Comparison of ENCODE assay signal across 11 cellular contexts in genomic region chr9:34990908-34991832, GRCh38. TPM values are rescaled to one million over a fixed set of nuclear protein-coding genes. Genes with fewer than 3 reads are reported as not detected.
DNase-seq lines count a peak whose midpoint lies in the region; ATAC-seq, FAIRE-seq and TF ChIP-seq lines count a peak whose summit lies in the region.
"Had no signal": no experiment of that assay in that cellular context is flagged by ENCODE, and none has a peak within 500 bp of the region (broad histone marks: within the 10 kb centered on the region; RNA-seq: fewer than 3 reads in every experiment).

No MANE protein-coding gene starts in this region.

- H3K4me1 ChIP-seq in cardiac muscle cell (ENCODE audit: low read depth): peaks cover 51% of the 10 kb centered on the region
- peaks cover 61% of the 10 kb centered on the region for H3K4me1 ChIP-seq in muscle layer of colon (ENCODE audit: insufficient read depth, low read length)
- H3K4me1 ChIP-seq in urinary bladder (ENCODE audit: insufficient read depth): no peaks in the 10 kb centered on the region

- no peak for DNase-seq in cardiac muscle cell (ENCODE audit: low read depth in 1 of 2, low spot score in 1 of 2)
- no peak for DNase-seq in left cardiac atrium
- no peak for DNase-seq in bronchial epithelial cell (ENCODE audit: low read depth)
- no peak for DNase-seq in DMS114 treated with DMSO at 0.1 percent for 48 hours (lab: John Stamatoyannopoulos, UW; ENCODE audit: unreplicated experiment)
- no peak for DNase-seq in NCI-H2081 (lab: John Stamatoyannopoulos, UW)
- DNase-seq: NCI-H1048 had no signal

- H3K36me3 ChIP-seq in cardiac muscle cell (no peaks in the 10 kb centered on the region), bronchial epithelial cell (ENCODE audit: control insufficient read depth, insufficient read depth, low read length) (no peaks in the 10 kb centered on the region), muscle layer of colon (ENCODE audit: insufficient read depth, low read length) (peaks cover 11% of the 10 kb centered on the region), urinary bladder (ENCODE audit: insufficient read depth) (no peaks in the 10 kb centered on the region)

- H3K27ac ChIP-seq in cardiac muscle cell: peak overlapping the region; percentile 98
- peak overlapping the region; percentile 88 for H3K27ac ChIP-seq in muscle layer of colon (ENCODE audit: low read depth, low read length)
- peak overlapping the region; percentile 44 for H3K27ac ChIP-seq in urinary bladder (ENCODE audit: low read depth)

- H3K27me3 ChIP-seq in cardiac muscle cell (no peaks in the 10 kb centered on the region), bronchial epithelial cell (ENCODE audit: control insufficient read depth, insufficient read depth, low read length) (no peaks in the 10 kb centered on the region), muscle layer of colon (ENCODE audit: control insufficient read depth in 1 of 2, insufficient read depth in 2 of 2, low read length in 2 of 2) (no peaks in the 10 kb centered on the region)

- FAIRE-seq in bronchial epithelial cell (lab: Jason Lieb, UNC): no peak
- FAIRE-seq: D721Med had no signal

- H3K4me3 ChIP-seq in cardiac muscle cell: peak overlapping the region; percentile 82
- H3K4me3 ChIP-seq in bronchial epithelial cell (ENCODE audit: low read depth, low read length): peak overlapping the region; percentile 72
- H3K4me3 ChIP-seq in muscle layer of colon (ENCODE audit: low read depth in 1 of 2, low read length in 2 of 2): peak overlapping the region; percentile 1 to 83
- H3K4me3 ChIP-seq in urinary bladder (ENCODE audit: low read depth, low read length): no peak overlapping the region

- intact Hi-C loops in left cardiac atrium (cut with DNase I): loop anchor here in 1 of 2 donors (10.0 kb wide), 1 partner anchor 84 kb away; the partner anchor contains the start of genes FANCG and VCP

- WGBS in urinary bladder: 60% methylated on average over 15 of the region's 15 CpGs

- H3K9me3 ChIP-seq in cardiac muscle cell (ENCODE audit: low read depth) (no peaks in the 10 kb centered on the region), muscle layer of colon (ENCODE audit: low read length) (no peaks in the 10 kb centered on the region)

- ATAC-seq in left cardiac atrium (no peak), GM19035 (IDR thresholded peaks at IDR 0.05; ENCODE audit: unreplicated experiment) (no peak)

- H3K9ac ChIP-seq in muscle layer of colon (ENCODE audit: low read length): peak overlapping the region; percentile 80

- TF ChIP-seq CTCF in cardiac muscle cell (IDR thresholded peaks at IDR 0.05; ENCODE audit: low read depth, low read length): no peak
- TF ChIP-seq CTCF in bronchial epithelial cell (IDR thresholded peaks at IDR 0.05; ENCODE audit: insufficient read depth, low read length, severe bottlenecking): no peak

RNA-seq across cellular contexts. Expression of gene DNAJB5, which starts 1.6 kb away (rescaled TPM):
- 39.0 and 44.1 TPM in 2 replicates for total RNA-seq in cardiac muscle cell
- 24.6 and 32.2 TPM in 2 replicates for polyA plus RNA-seq in cardiac muscle cell
- total RNA-seq in left cardiac atrium: 10 to 100 TPM; 31.2 to 67.7 TPM
- 8.2 and 11.0 TPM in 2 replicates for total RNA-seq in bronchial epithelial cell
- 15.3 TPM for total RNA-seq in urinary bladder
- 89.8 TPM for polyA plus RNA-seq in urinary bladder

RNA-seq across cellular contexts. Expression of gene PHF24, which starts 33.1 kb away (rescaled TPM):
- total RNA-seq in cardiac muscle cell (1.1 and 2.9 TPM in 2 replicates), left cardiac atrium (under 1 TPM; 0.32 to 0.47 TPM), bronchial epithelial cell (0.13 and 0.26 TPM in 2 replicates), urinary bladder (0.69 TPM)
- polyA plus RNA-seq in cardiac muscle cell (0.95 and 1.4 TPM in 2 replicates), urinary bladder (0.18 TPM)
- total RNA-seq: H4 had no signal

Comparison
In these comparisons a context has a peak if more than half of its experiments do, and no peak if none do; other contexts are left out.
1. H3K27ac ChIP-seq: peak in every context shown above with its lines; median percentile 98 in cardiac muscle cell; 88 in muscle layer of colon; 44 in urinary bladder.